Comparison of ENCODE assay signal across 8 cellular contexts in the genomic region with DNA sequence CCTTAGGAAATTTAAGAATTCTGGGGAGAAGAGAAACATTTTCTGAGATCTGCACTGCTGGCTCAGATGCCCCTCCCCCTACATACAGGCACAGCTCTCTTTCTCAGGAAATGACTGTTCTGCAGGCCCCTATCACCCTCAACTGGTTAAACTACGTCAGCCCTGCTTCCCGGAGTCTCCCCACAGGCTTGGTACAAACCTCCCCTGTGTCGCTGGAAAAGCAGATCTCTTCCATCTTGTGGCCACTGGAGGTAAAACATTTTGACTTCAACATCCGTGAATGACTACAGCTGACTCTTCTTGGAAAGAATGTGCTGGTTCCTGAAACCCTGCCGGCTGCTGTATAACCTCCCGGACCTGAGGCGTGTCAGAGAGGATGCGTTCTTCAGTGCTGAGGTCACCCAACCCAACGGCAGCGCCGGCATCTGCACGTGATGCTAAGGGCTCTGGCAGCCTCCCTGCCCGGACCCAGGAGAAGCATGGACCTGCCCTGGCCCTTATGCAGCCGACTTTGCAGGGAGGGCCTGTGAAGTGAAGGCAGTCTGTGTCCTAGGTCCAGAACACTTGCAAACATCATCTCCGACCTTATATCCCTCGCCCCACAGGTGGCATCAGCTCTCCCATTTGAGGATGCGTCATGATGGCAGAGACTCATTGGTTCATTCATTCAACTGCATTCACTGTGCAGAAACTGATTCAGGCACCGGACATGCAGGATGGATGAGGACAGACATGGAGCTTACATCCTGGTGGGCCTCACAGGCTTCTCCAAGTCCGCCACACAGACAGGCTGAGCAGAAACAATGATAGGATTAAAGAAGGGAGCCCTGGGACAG.
DNase-seq lines count a peak whose midpoint lies in the region; ATAC-seq and TF ChIP-seq lines count a peak whose summit lies in the region.

No MANE protein-coding gene starts in this region.

- DNase-seq in CD4-positive, alpha-beta memory T cell = peak; percentile 63 to 92 (median 73)
- peak; percentile 91 for DNase-seq in HuH-7 (ENCODE audit: low spot score)
- peak; percentile 89 to 97 for DNase-seq in PC-9
- peak; percentile 100 for DNase-seq in fibroblast of pulmonary artery (ENCODE audit: low read depth)
- DNase-seq in natural killer cell treated with Interleukin-12 subunit alpha and Interleukin-12 subunit beta and Interleukin-15 and Interleukin-18, amount 100 ng/mL, for 72 hours (ENCODE audit: low spot score) = peak; percentile 78

- peak overlapping the region in 1 of 2 donors; percentile 53 for H3K4me3 ChIP-seq in CD4-positive, alpha-beta memory T cell (ENCODE audit: low read length in 2 of 2)
- H3K4me3 ChIP-seq in PC-9 (peak overlapping the region; percentile 40; the same call in 1 of the 2 replicates), fibroblast of pulmonary artery (replicated peaks; ENCODE audit: low read depth, low read length) (peak overlapping the region; percentile 32)

- no peaks in the 10 kb centered on the region for H4K20me1 ChIP-seq in PC-9 (ENCODE audit: insufficient read depth)

- peak overlapping the region; percentile 82 to 98 (median 89) for H3K27ac Mint-ChIP-seq in CD4-positive, alpha-beta memory T cell
- peak overlapping the region; percentile 82 for H3K27ac Mint-ChIP-seq in activated T-helper 17 cell treated with anti-CD3 and anti-CD28 coated beads, Interleukin-2, amount 50 U/mL, for 72 hours
- peak overlapping the region; percentile 69 to 72 for H3K27ac Mint-ChIP-seq in natural killer cell treated with Interleukin-12 subunit alpha and Interleukin-12 subunit beta and Interleukin-15 and Interleukin-18, amount 100 ng/mL, for 72 hours
- peak overlapping the region; percentile 89 for H3K27ac Mint-ChIP-seq in stimulated activated naive CD8-positive, alpha-beta T cell treated with anti-CD3 and anti-CD28 coated beads, Interleukin-15, Interleukin-2, amounts not matched to agents 100 ng/mL and 50 ng/mL, for 24 hours

- H3K4me3 Mint-ChIP-seq in CD4-positive, alpha-beta memory T cell = peak overlapping the region; percentile 16 to 83 (median 61)
- peak overlapping the region; percentile 71 for H3K4me3 Mint-ChIP-seq in activated T-helper 17 cell treated with anti-CD3 and anti-CD28 coated beads, Interleukin-2, amount 50 U/mL, for 72 hours
- H3K4me3 Mint-ChIP-seq in natural killer cell treated with Interleukin-12 subunit alpha and Interleukin-12 subunit beta and Interleukin-15 and Interleukin-18, amount 100 ng/mL, for 72 hours = peak overlapping the region; percentile 75
- peak overlapping the region; percentile 63 for H3K4me3 Mint-ChIP-seq in stimulated activated naive CD8-positive, alpha-beta T cell treated with anti-CD3 and anti-CD28 coated beads, Interleukin-15, Interleukin-2, amounts not matched to agents 100 ng/mL and 50 ng/mL, for 24 hours

- H3K27me3 Mint-ChIP-seq in CD4-positive, alpha-beta memory T cell = peaks cover 1 to 3% of the 10 kb centered on the region in 2 donors
- no peaks in the 10 kb centered on the region for H3K27me3 Mint-ChIP-seq in activated T-helper 17 cell treated with anti-CD3 and anti-CD28 coated beads, Interleukin-2, amount 50 U/mL, for 72 hours
- peaks cover 56 to 65% of the 10 kb centered on the region in 2 donors for H3K27me3 Mint-ChIP-seq in natural killer cell treated with Interleukin-12 subunit alpha and Interleukin-12 subunit beta and Interleukin-15 and Interleukin-18, amount 100 ng/mL, for 72 hours
- H3K27me3 Mint-ChIP-seq in stimulated activated naive CD8-positive, alpha-beta T cell treated with anti-CD3 and anti-CD28 coated beads, Interleukin-15, Interleukin-2, amounts not matched to agents 100 ng/mL and 50 ng/mL, for 24 hours = peaks cover 13% of the 10 kb centered on the region

- no peaks in the 10 kb centered on the region for H3K36me3 ChIP-seq in CD4-positive, alpha-beta memory T cell (ENCODE audit: insufficient read depth, low read length)
- no peaks in the 10 kb centered on the region for H3K36me3 ChIP-seq in PC-9 (ENCODE audit: low read depth)

- POLR2A ChIA-PET in CD4-positive, alpha-beta memory T cell (lab: Charles Lee; ENCODE audit: partially characterized antibody) = interaction anchor here (1.4 to 6.4 kb wide), 3 partner anchors 129 to 264 kb away, joined by 3 to 62 read pairs (median 7); a partner anchor contains a TSS
- POLR2A ChIA-PET in PC-9 (lab: Charles Lee; ENCODE audit: unreplicated experiment) = interaction anchor here (0.6 to 0.8 kb wide), 4 partner anchors 101 to 223 kb away, joined by 3 to 5 read pairs (median 4); a partner anchor contains a TSS

- H3K9me2 ChIP-seq in PC-9 (ENCODE audit: insufficient read depth) = no peaks in the 10 kb centered on the region

- intact Hi-C loops in CD4-positive, alpha-beta memory T cell (cut with micrococcal nuclease) = loop anchor here (1.0 to 10.0 kb wide), 8 partner anchors 41 to 1476 kb away; a partner anchor contains a TSS
- intact Hi-C loops in PC-9 (cut with micrococcal nuclease; ENCODE audit: unreplicated experiment) = loop anchor here (1.0 to 10.0 kb wide), 7 partner anchors 32 to 329 kb away; a partner anchor contains a TSS

- TF ChIP-seq CTCF in PC-9 (conservative IDR thresholded peaks at IDR 0.05) (peak; percentile 77), fibroblast of pulmonary artery (IDR thresholded peaks at IDR 0.05; ENCODE audit: low read length, missing control alignments) (peak; percentile 71)

- peak overlapping the region; percentile 68; the same call in 1 of the 2 replicates for H2AFZ ChIP-seq in PC-9

- no peaks in the 10 kb centered on the region for H3K36me3 Mint-ChIP-seq in CD4-positive, alpha-beta memory T cell
- peaks cover 6% of the 10 kb centered on the region for H3K36me3 Mint-ChIP-seq in activated T-helper 17 cell treated with anti-CD3 and anti-CD28 coated beads, Interleukin-2, amount 50 U/mL, for 72 hours (ENCODE audit: low read depth)
- H3K36me3 Mint-ChIP-seq in natural killer cell treated with Interleukin-12 subunit alpha and Interleukin-12 subunit beta and Interleukin-15 and Interleukin-18, amount 100 ng/mL, for 72 hours = peaks cover 5% of the 10 kb centered on the region
- H3K36me3 Mint-ChIP-seq in stimulated activated naive CD8-positive, alpha-beta T cell treated with anti-CD3 and anti-CD28 coated beads, Interleukin-15, Interleukin-2, amounts not matched to agents 100 ng/mL and 50 ng/mL, for 24 hours (ENCODE audit: low read depth) = peaks cover 20% of the 10 kb centered on the region

- H3K27ac ChIP-seq in CD4-positive, alpha-beta memory T cell (ENCODE audit: low read depth, low read length) = peak overlapping the region; percentile 55
- H3K27ac ChIP-seq in PC-9 = peak overlapping the region; percentile 89

- H3K27me3 ChIP-seq in CD4-positive, alpha-beta memory T cell (ENCODE audit: insufficient read depth, low read length) = no peaks in the 10 kb centered on the region
- no peaks in the 10 kb centered on the region for H3K27me3 ChIP-seq in PC-9 (ENCODE audit: insufficient read depth, low read depth)

- H3K9me3 ChIP-seq in CD4-positive, alpha-beta memory T cell (ENCODE audit: control insufficient read depth in 1 of 2, low read length in 2 of 2) = no peaks in the 10 kb centered on the region
- no peaks in the 10 kb centered on the region for H3K9me3 ChIP-seq in PC-9 (ENCODE audit: insufficient read depth, low read depth)

- peak; percentile 65 for ATAC-seq in GM21360 (IDR thresholded peaks at IDR 0.05; ENCODE audit: unreplicated experiment)
- ATAC-seq in activated T-helper 17 cell treated with anti-CD3 and anti-CD28 coated beads, Interleukin-2, amount 50 U/mL, for 72 hours (replicated peaks) = peak; percentile 88
- peak; percentile 88 to 89 for ATAC-seq in natural killer cell treated with Interleukin-12 subunit alpha and Interleukin-12 subunit beta and Interleukin-15 and Interleukin-18, amount 100 ng/mL, for 72 hours

- no TSS peak for BruUV-seq in PC-9 (replicated peaks; lab: Mats Ljungman, UMichigan)

- H3K4me1 ChIP-seq in CD4-positive, alpha-beta memory T cell (ENCODE audit: insufficient read depth, low read length) = peaks cover 22% of the 10 kb centered on the region
- H3K4me1 ChIP-seq in PC-9 (replicated peaks; ENCODE audit: insufficient read depth) = peaks cover 24% of the 10 kb centered on the region

- peaks cover 18 to 30% (median 22%) of the 10 kb centered on the region in 4 donors for H3K4me1 Mint-ChIP-seq in CD4-positive, alpha-beta memory T cell
- H3K4me1 Mint-ChIP-seq in activated T-helper 17 cell treated with anti-CD3 and anti-CD28 coated beads, Interleukin-2, amount 50 U/mL, for 72 hours = peaks cover 31% of the 10 kb centered on the region
- peaks cover 36 to 41% of the 10 kb centered on the region in 2 donors for H3K4me1 Mint-ChIP-seq in natural killer cell treated with Interleukin-12 subunit alpha and Interleukin-12 subunit beta and Interleukin-15 and Interleukin-18, amount 100 ng/mL, for 72 hours (ENCODE audit: low read depth in 2 of 2)
- peaks cover 66% of the 10 kb centered on the region for H3K4me1 Mint-ChIP-seq in stimulated activated naive CD8-positive, alpha-beta T cell treated with anti-CD3 and anti-CD28 coated beads, Interleukin-15, Interleukin-2, amounts not matched to agents 100 ng/mL and 50 ng/mL, for 24 hours (ENCODE audit: low read depth)

- H3K9me3 Mint-ChIP-seq in CD4-positive, alpha-beta memory T cell = no peaks in the 10 kb centered on the region
- H3K9me3 Mint-ChIP-seq in activated T-helper 17 cell treated with anti-CD3 and anti-CD28 coated beads, Interleukin-2, amount 50 U/mL, for 72 hours = no peaks in the 10 kb centered on the region
- H3K9me3 Mint-ChIP-seq in natural killer cell treated with Interleukin-12 subunit alpha and Interleukin-12 subunit beta and Interleukin-15 and Interleukin-18, amount 100 ng/mL, for 72 hours = no peaks in the 10 kb centered on the region
- H3K9me3 Mint-ChIP-seq in stimulated activated naive CD8-positive, alpha-beta T cell treated with anti-CD3 and anti-CD28 coated beads, Interleukin-15, Interleukin-2, amounts not matched to agents 100 ng/mL and 50 ng/mL, for 24 hours = no peaks in the 10 kb centered on the region

- no peaks in the 10 kb centered on the region for H3K79me2 ChIP-seq in PC-9 (ENCODE audit: low read depth)

- peaks cover 25% of the 10 kb centered on the region for H3F3A ChIP-seq in PC-9 (ENCODE audit: insufficient read depth, low read depth)

- peak overlapping the region; percentile 76 for H3K4me2 ChIP-seq in PC-9

- CTCF ChIA-PET in CD4-positive, alpha-beta memory T cell (lab: Charles Lee; ENCODE audit: partially characterized antibody) = interaction anchor here (0.6 to 6.8 kb wide), 51 partner anchors 9 to 1479 kb away, joined by 3 to 245 read pairs (median 5); a partner anchor contains a TSS
- CTCF ChIA-PET in PC-9 (lab: Charles Lee) = interaction anchor here (0.5 to 2.1 kb wide), 8 partner anchors 36 to 278 kb away, joined by 3 to 14 read pairs (median 4); a partner anchor contains a TSS
